8 cellular contexts compared by ENCODE assay signal in genomic region chr14:64337901-64338615, GRCh38. TPM values are rescaled to one million over a fixed set of nuclear protein-coding genes. Genes with fewer than 3 reads are reported as not detected.
DNase-seq lines count a peak whose midpoint lies in the region; ATAC-seq and TF ChIP-seq lines count a peak whose summit lies in the region.

No MANE protein-coding gene starts in this region.

- peaks cover 8 to 11% of the 10 kb centered on the region in 2 donors for H3K9me3 Mint-ChIP-seq in activated naive CD4-positive, alpha-beta T cell treated with anti-CD3 and anti-CD28 coated beads, Interleukin-2, amount 50 U/mL, for 72 hours

- peaks cover 4% of the 10 kb centered on the region; the same call in 1 of the 2 replicates for H3K4me1 ChIP-seq in ES-I3 (ENCODE audit: insufficient read depth, low read length)

- intact Hi-C loops in head of caudate nucleus (cut with DNase I), result loop anchor here (2.0 kb wide), 1 partner anchor 51 kb away; the partner anchor contains the start of gene MTHFD1

- peaks cover 5% of the 10 kb centered on the region; the same call in 1 of the 2 replicates for H3K9me3 ChIP-seq in ES-I3 (ENCODE audit: control insufficient read depth, insufficient read depth, low read length)

- H3K36me3 Mint-ChIP-seq in activated naive CD4-positive, alpha-beta T cell treated with anti-CD3 and anti-CD28 coated beads, Interleukin-2, amount 50 U/mL, for 72 hours, result peaks cover 7 to 9% of the 10 kb centered on the region in 2 donors

- no peak for TF ChIP-seq CTCF in omental fat pad (IDR thresholded peaks at IDR 0.05)

- DNase-seq in HK-2 (ENCODE audit: unreplicated experiment), result peak; percentile 71
- peak; percentile 91 for DNase-seq in NCI-H526 treated with DMSO at 0.1 percent for 48 hours (lab: John Stamatoyannopoulos, UW)
- peak; percentile 63 to 67 for DNase-seq in activated naive CD4-positive, alpha-beta T cell treated with anti-CD3 and anti-CD28 coated beads, Interleukin-2, amount 50 U/mL, for 72 hours (ENCODE audit: low spot score in 2 of 2)
- DNase-seq in head of caudate nucleus, result peak in 41 of 42 donors; percentile 6 to 76 (median 48)
- DNase-seq in omental fat pad (ENCODE audit: low spot score), result peak; percentile 27
- DNase-seq in effector CD8-positive, alpha-beta T cell (lab: John Stamatoyannopoulos, UW), result no peak

- H3K27ac Mint-ChIP-seq in activated naive CD4-positive, alpha-beta T cell treated with anti-CD3 and anti-CD28 coated beads, Interleukin-2, amount 50 U/mL, for 72 hours, result peak overlapping the region; percentile 90 to 98

- H3K9ac ChIP-seq in ES-I3 (ENCODE audit: low read depth, low read length), result peak overlapping the region; percentile 64

- ATAC-seq in GM21360 (IDR thresholded peaks at IDR 0.05; ENCODE audit: unreplicated experiment) (peak; percentile 58), omental fat pad (ENCODE audit: low FRiP score) (peak; percentile 71)
- ATAC-seq in activated naive CD4-positive, alpha-beta T cell treated with anti-CD3 and anti-CD28 coated beads, Interleukin-2, amount 50 U/mL, for 72 hours, result peak; percentile 70 to 74

- H3K36me3 ChIP-seq in ES-I3 (ENCODE audit: insufficient read depth, low read length), result 0 out of 2 replicates have a peak, but pooled peaks cover 3% of the 10 kb centered on the region

RNA-seq across cellular contexts. Expression of gene ESR2, which starts 43.9 kb away (rescaled TPM):
- total RNA-seq in activated naive CD4-positive, alpha-beta T cell treated with anti-CD3 and anti-CD28 coated beads, Interleukin-2, amount 50 U/mL, for 72 hours, result under 1 TPM; 0.14 to 0.39 TPM
- 1 to 10 TPM; 1.4 to 1.6 (median 1.5) TPM for total RNA-seq in omental fat pad

RNA-seq across cellular contexts. Expression of gene MTHFD1, which starts 50.1 kb away (rescaled TPM):
- total RNA-seq in activated naive CD4-positive, alpha-beta T cell treated with anti-CD3 and anti-CD28 coated beads, Interleukin-2, amount 50 U/mL, for 72 hours, result 100 to 1,000 TPM; 194 to 218 TPM
- 100 to 1,000 TPM in 1 of 4 donors, 10 to 100 TPM in 3; 58.0 to 138 (median 86.9) TPM for total RNA-seq in omental fat pad
